In genomic region chr13:30581582-30581981, GRCh38 we compare ENCODE assay signal across 10 cellular contexts. TPM values are rescaled to one million over a fixed set of nuclear protein-coding genes. Genes with fewer than 3 reads are reported as not detected.
A peak's percentile ranks its signal among the peaks of the same experiment; 100 is the strongest.
DNase-seq lines count a peak whose midpoint lies in the region; ATAC-seq, FAIRE-seq and TF ChIP-seq lines count a peak whose summit lies in the region.
"Had no signal": no experiment of that assay in that cellular context is flagged by ENCODE, and none has a peak within 500 bp of the region (broad histone marks: within the 10 kb centered on the region; RNA-seq: fewer than 3 reads in every experiment).

No MANE protein-coding gene starts in this region.

- H3K9me3 ChIP-seq in BE2C = no peaks in the 10 kb centered on the region
- H3K9me3 ChIP-seq: esophagus muscularis mucosa had no signal

- no peaks in the 10 kb centered on the region for H3K9me3 Mint-ChIP-seq in natural killer cell
- H3K9me3 Mint-ChIP-seq: stimulated activated naive B cell treated with anti-CD40 and anti-IgM and Interleukin-4, amounts not matched to agents 10 μg/mL and 1 μg/mL and 100 μg/mL, for 72 hours had no signal

- POLR2A ChIA-PET in RWPE1 (lab: Yijun Ruan, JAX; ENCODE audit: low non-redundant PET) = no interaction called here

- H3K27ac ChIP-seq in RWPE1 = no peak overlapping the region
- H3K27ac ChIP-seq: esophagus muscularis mucosa had no signal

- DNase-seq in BE2C (no peak), GM12891 (ENCODE audit: insufficient read length, low spot score) (no peak), RWPE1 (ENCODE audit: low spot score) (peak; percentile 18), germinal center (ENCODE audit: low spot score) (peak; percentile 24), natural killer cell (no peak), NCI-H2107 (lab: John Stamatoyannopoulos, UW) (no peak)
- no peak for DNase-seq in stimulated activated CD4-positive, alpha-beta T cell treated with anti-CD3 and anti-CD28 coated beads, Interleukin-2, amount 100 ng/mL, for 48 hours
- DNase-seq: stimulated activated naive B cell treated with anti-CD40 and anti-IgM and Interleukin-4, amounts not matched to agents 10 μg/mL and 1 μg/mL and 100 μg/mL, for 72 hours had no signal

- TF ChIP-seq CTCF in BE2C (IDR thresholded peaks at IDR 0.05; ENCODE audit: low read depth, low read length) (peak; percentile 49), RWPE1 (conservative IDR thresholded peaks at IDR 0.05; ENCODE audit: low read depth) (0 out of 2 replicates have a peak, but pooled peaks have one; percentile 6), natural killer cell (IDR thresholded peaks at IDR 0.05) (no peak)

- H3K36me3 Mint-ChIP-seq in natural killer cell = no peaks in the 10 kb centered on the region

- H3K27ac Mint-ChIP-seq in natural killer cell = no peak overlapping the region
- H3K27ac Mint-ChIP-seq: stimulated activated naive B cell treated with anti-CD40 and anti-IgM and Interleukin-4, amounts not matched to agents 10 μg/mL and 1 μg/mL and 100 μg/mL, for 72 hours had no signal

- no peak overlapping the region for H3K4me3 Mint-ChIP-seq in natural killer cell
- H3K4me3 Mint-ChIP-seq: stimulated activated naive B cell treated with anti-CD40 and anti-IgM and Interleukin-4, amounts not matched to agents 10 μg/mL and 1 μg/mL and 100 μg/mL, for 72 hours had no signal

- peak; percentile 52 for FAIRE-seq in GM12891 (lab: Jason Lieb, UNC)

- no peak overlapping the region for H3K4me3 ChIP-seq in BE2C (ENCODE audit: low read depth, low read length)
- H3K4me3 ChIP-seq: esophagus muscularis mucosa had no signal

- H3K36me3 ChIP-seq in BE2C = no peaks in the 10 kb centered on the region
- H3K36me3 ChIP-seq: esophagus muscularis mucosa had no signal

- no peak for ATAC-seq in GM21423 (IDR thresholded peaks at IDR 0.05; ENCODE audit: unreplicated experiment)
- no peak for ATAC-seq in natural killer cell

- intact Hi-C loops in natural killer cell (cut with micrococcal nuclease) = no loop called here

- no peaks in the 10 kb centered on the region for H3K27me3 ChIP-seq in BE2C
- H3K27me3 ChIP-seq: esophagus muscularis mucosa had no signal

- peaks cover 0 to 14% of the 10 kb centered on the region in 2 donors for H3K27me3 Mint-ChIP-seq in natural killer cell (ENCODE audit: low read depth in 2 of 2)

- no peak for TF ChIP-seq POLR2A in GM12891 (IDR thresholded peaks at IDR 0.05; ENCODE audit: low read depth, low read length)

- CTCF ChIA-PET in RWPE1 (lab: Yijun Ruan, JAX) = interaction anchor here (0.6 to 0.8 kb wide), 4 partner anchors 23 to 447 kb away, joined by 3 to 5 read pairs (median 4); no protein-coding TSS in a partner anchor

- peaks cover 15 to 22% of the 10 kb centered on the region in 2 donors for H3K4me1 Mint-ChIP-seq in natural killer cell

- no peaks in the 10 kb centered on the region for H3K4me1 ChIP-seq in BE2C

TF ChIP-seq in GM12891, 5 proteins besides CTCF, POLR2A, EP300 and RAD21:
- TF ChIP-seq POU2F2 (IDR thresholded peaks at IDR 0.05; ENCODE audit: low read depth, low read length) (no peak), SPI1 (IDR thresholded peaks at IDR 0.05; ENCODE audit: low read depth, low read length) (no peak), PAX5 (IDR thresholded peaks at IDR 0.05; ENCODE audit: insufficient read depth, low read length, severe bottlenecking) (no peak), TAF1 (IDR thresholded peaks at IDR 0.05; ENCODE audit: low read depth, low read length) (no peak), POLR2AphosphoS5 (IDR thresholded peaks at IDR 0.05; ENCODE audit: low read depth, low read length) (no peak)

RNA-seq across cellular contexts. Expression of gene USPL1, which starts 36.1 kb away (rescaled TPM):
- polyA plus RNA-seq in BE2C (2012; ENCODE audit: insufficient read depth, insufficient read length, low read depth) = 65.9 TPM
- 5.7 TPM for polyA plus RNA-seq in GM12891 (2012; ENCODE audit: low read depth, missing spikeins)
- total RNA-seq in natural killer cell = 10 to 100 TPM; 34.8 to 39.0 (median 36.9) TPM

Comparison
In these comparisons a context has a peak if more than half of its experiments do, and no peak if none do; other contexts are left out.
1. DNase-seq: peak in RWPE1 (single experiment) and germinal center (single experiment); none in BE2C (single experiment), GM12891 (single experiment), stimulated activated CD4-positive, alpha-beta T cell treated with anti-CD3 and anti-CD28 coated beads, Interleukin-2, amount 100 ng/mL, for 48 hours (0 of 2), natural killer cell (single experiment) and NCI-H2107 (single experiment).